8 cellular contexts compared by ENCODE assay signal in genomic region chr12:3168775-3169221, GRCh38.
DNase-seq lines count a peak whose midpoint lies in the region; ATAC-seq and TF ChIP-seq lines count a peak whose summit lies in the region.

No MANE protein-coding gene starts in this region.

- peaks cover 2% of the 10 kb centered on the region; the same call in 1 of the 2 replicates for H3K27me3 Mint-ChIP-seq in H9 (ENCODE audit: low read depth)
- peaks cover 0 to 6% of the 10 kb centered on the region in 2 donors for H3K27me3 Mint-ChIP-seq in natural killer cell (ENCODE audit: low read depth in 2 of 2)

- H4K8ac ChIP-seq in H9 (replicated peaks; ENCODE audit: insufficient read length, low read depth, low read length): no peak overlapping the region

- no peak overlapping the region for H3K23ac ChIP-seq in H9 (ENCODE audit: insufficient read length, low read depth, low read length)

- WGBS in H9 (ENCODE audit: extremely low coverage, insufficient read length, low lambda C conversion rate): no CpG with 5 or more reads among the region's 14 CpGs
- 72 to 77% methylated on average over 14 of the region's 14 CpGs for WGBS in lung, 2 donors

- no peak overlapping the region for H2BK5ac ChIP-seq in H9 (ENCODE audit: insufficient read length, low read length)

- no peak overlapping the region for H3K4me2 ChIP-seq in H9 (ENCODE audit: insufficient read depth, insufficient read length, low read length)

- no peaks in the 10 kb centered on the region for H3K9me3 Mint-ChIP-seq in H9
- H3K9me3 Mint-ChIP-seq in natural killer cell: no peaks in the 10 kb centered on the region

- no peak overlapping the region for H2BK15ac ChIP-seq in H9 (ENCODE audit: low read depth, low read length)

- H2BK20ac ChIP-seq in H9 (ENCODE audit: low read depth, low read length, poor library complexity, severe bottlenecking): no peak overlapping the region

- H2AFZ ChIP-seq in ACC112 (ENCODE audit: low read length, unreplicated experiment) (no peak overlapping the region), H9 (ENCODE audit: low read length) (no peak overlapping the region)

- H3K4me1 ChIP-seq in ACC112 (ENCODE audit: control insufficient read depth, insufficient read depth, low read length, unreplicated experiment): peaks cover 38% of the 10 kb centered on the region
- peaks cover 13% of the 10 kb centered on the region for H3K4me1 ChIP-seq in H9 (ENCODE audit: insufficient read depth, low read length)
- peaks cover 0 to 20% of the 10 kb centered on the region in 2 donors for H3K4me1 ChIP-seq in lung (ENCODE audit: control insufficient read depth in 2 of 2, insufficient read depth in 2 of 2, low read length in 2 of 2)

- peaks cover 48 to 59% of the 10 kb centered on the region in 2 experiments for H3K4me1 Mint-ChIP-seq in H9
- H3K4me1 Mint-ChIP-seq in natural killer cell: no peaks in the 10 kb centered on the region

- no peak overlapping the region for H3K18ac ChIP-seq in H9 (ENCODE audit: insufficient read length, low read depth, low read length)

- peak overlapping the region; percentile 85 for H3K27ac ChIP-seq in ACC112 (ENCODE audit: low read depth, low read length)
- no peak overlapping the region for H3K27ac ChIP-seq in H9 (ENCODE audit: insufficient read length, low read depth, low read length)
- H3K27ac ChIP-seq in lung (ENCODE audit: low read depth in 1 of 2, low read length in 1 of 2): no peak overlapping the region

- H3K79me2 ChIP-seq in ACC112 (ENCODE audit: control insufficient read depth, insufficient read depth, low read length, unreplicated experiment): no peaks in the 10 kb centered on the region
- no peaks in the 10 kb centered on the region for H3K79me2 ChIP-seq in H9 (ENCODE audit: insufficient read depth, low read length)

- intact Hi-C loops in natural killer cell (cut with micrococcal nuclease): no loop called here

- H3K9ac ChIP-seq in H9 (ENCODE audit: extremely low read depth, insufficient read length, low read length): no peak overlapping the region

- TF ChIP-seq CTCF in H9 (conservative IDR thresholded peaks at IDR 0.05) (no peak), lung (IDR thresholded peaks at IDR 0.05; ENCODE audit: control extremely low read depth, extremely low read depth) (no peak), natural killer cell (IDR thresholded peaks at IDR 0.05) (no peak)

- H3T11ph ChIP-seq in H9 (ENCODE audit: low read length): no peak overlapping the region

- H3K4me3 ChIP-seq in ACC112 (ENCODE audit: low read depth, low read length) (peak overlapping the region; percentile 37; the same call in 1 of the 2 replicates), lung (no peak overlapping the region)

- H2AK5ac ChIP-seq in H9 (ENCODE audit: insufficient read length, low read length): no peak overlapping the region

- H3K36me3 ChIP-seq in ACC112 (ENCODE audit: insufficient read depth, low read length): no peaks in the 10 kb centered on the region
- no peaks in the 10 kb centered on the region for H3K36me3 ChIP-seq in lung (ENCODE audit: control insufficient read depth in 2 of 2, insufficient read depth in 2 of 2, low read length in 2 of 2)

- H3K27me3 ChIP-seq in ACC112 (ENCODE audit: insufficient read depth, low read length) (no peaks in the 10 kb centered on the region), H9 (ENCODE audit: insufficient read depth, low read length) (no peaks in the 10 kb centered on the region), lung (ENCODE audit: control insufficient read depth, insufficient read depth) (no peaks in the 10 kb centered on the region)

- ATAC-seq in lung (ENCODE audit: insufficient read depth, low FRiP score) (peak; percentile 73), natural killer cell (no peak), HG02571 (IDR thresholded peaks at IDR 0.05; ENCODE audit: unreplicated experiment) (no peak)

- H3K27ac Mint-ChIP-seq in H9 (peak overlapping the region in 2 of 3 experiments; percentile 3 to 35; a peak in 2 of 7 replicates), natural killer cell (no peak overlapping the region)

- 0 out of 2 replicates have a peak overlapping the region, but pooled peaks have one; percentile 3 for H3K14ac ChIP-seq in H9 (ENCODE audit: insufficient read depth, low read length)

- no peak overlapping the region for H4K91ac ChIP-seq in H9 (ENCODE audit: insufficient read length, low read depth, low read length)

- no peaks in the 10 kb centered on the region for H3K36me3 Mint-ChIP-seq in H9 (ENCODE audit: insufficient read depth in 1 of 3, low read depth in 3 of 3)
- no peaks in the 10 kb centered on the region for H3K36me3 Mint-ChIP-seq in natural killer cell

- no peaks in the 10 kb centered on the region for H3K79me1 ChIP-seq in H9 (ENCODE audit: insufficient read depth, low read depth, low read length, poor library complexity, severe bottlenecking)

- H3K4me3 Mint-ChIP-seq in H9 (no peak overlapping the region), natural killer cell (no peak overlapping the region)

- H2BK12ac ChIP-seq in H9 (ENCODE audit: insufficient read length, low read depth, low read length): no peak overlapping the region

- H4K5ac ChIP-seq in H9 (ENCODE audit: insufficient read length, low read depth, low read length): no peak overlapping the region

- no peaks in the 10 kb centered on the region for H4K20me1 ChIP-seq in H9 (ENCODE audit: control insufficient read depth, insufficient read depth, insufficient read length)

- no peaks in the 10 kb centered on the region for H3K9me3 ChIP-seq in H9 (ENCODE audit: control insufficient read depth, low read depth, low read length)
- H3K9me3 ChIP-seq in lung (ENCODE audit: control insufficient read depth in 2 of 2, insufficient read depth in 1 of 2, low read length in 1 of 2): no peaks in the 10 kb centered on the region

- H3K56ac ChIP-seq in H9 (ENCODE audit: insufficient read length, low read depth, low read length): no peak overlapping the region

- no peak overlapping the region for H3K4ac ChIP-seq in H9 (ENCODE audit: low read depth, low read length)

- H3K23me2 ChIP-seq in H9 (ENCODE audit: insufficient read length, low read depth, low read length, poor library complexity, severe bottlenecking): no peaks in the 10 kb centered on the region

- DNase-seq in H9: no peak
- DNase-seq in amniotic stem cell (lab: John Stamatoyannopoulos, UW): peak; percentile 85
- no peak for DNase-seq in lung (ENCODE audit: low spot score)
- no peak for DNase-seq in HUDEP-2 (lab: John Stamatoyannopoulos, UW; ENCODE audit: unreplicated experiment in 76 of 76)
- DNase-seq in DMS114 treated with DMSO at 0.1 percent for 48 hours (lab: John Stamatoyannopoulos, UW; ENCODE audit: unreplicated experiment): no peak
- no peak for DNase-seq in natural killer cell

- H2BK120ac ChIP-seq in H9 (ENCODE audit: low read depth, low read length, poor library complexity, severe bottlenecking): no peak overlapping the region

Comparison
In these comparisons a context has a peak if more than half of its experiments do, and no peak if none do; other contexts are left out.
1. H3K27ac Mint-ChIP-seq: peak in H9 (2 of 3); none in natural killer cell (0 of 2).